In genomic region chr2:73696975-73697374, GRCh38 we compare ENCODE assay signal across 1 cellular context. TPM values are rescaled to one million over a fixed set of nuclear protein-coding genes. Genes with fewer than 3 reads are reported as not detected.
"Had no signal": no experiment of that assay in that cellular context is flagged by ENCODE, and none has a peak within 500 bp of the region (broad histone marks: within the 10 kb centered on the region; RNA-seq: fewer than 3 reads in every experiment).

No MANE protein-coding gene starts in this region.

RNA-seq across cellular contexts. Expression of gene NAT8, which starts 54.8 kb away (rescaled TPM):
- total RNA-seq: G401 had no signal
